Comparison of ENCODE assay signal across 8 cellular contexts in the genomic region with DNA sequence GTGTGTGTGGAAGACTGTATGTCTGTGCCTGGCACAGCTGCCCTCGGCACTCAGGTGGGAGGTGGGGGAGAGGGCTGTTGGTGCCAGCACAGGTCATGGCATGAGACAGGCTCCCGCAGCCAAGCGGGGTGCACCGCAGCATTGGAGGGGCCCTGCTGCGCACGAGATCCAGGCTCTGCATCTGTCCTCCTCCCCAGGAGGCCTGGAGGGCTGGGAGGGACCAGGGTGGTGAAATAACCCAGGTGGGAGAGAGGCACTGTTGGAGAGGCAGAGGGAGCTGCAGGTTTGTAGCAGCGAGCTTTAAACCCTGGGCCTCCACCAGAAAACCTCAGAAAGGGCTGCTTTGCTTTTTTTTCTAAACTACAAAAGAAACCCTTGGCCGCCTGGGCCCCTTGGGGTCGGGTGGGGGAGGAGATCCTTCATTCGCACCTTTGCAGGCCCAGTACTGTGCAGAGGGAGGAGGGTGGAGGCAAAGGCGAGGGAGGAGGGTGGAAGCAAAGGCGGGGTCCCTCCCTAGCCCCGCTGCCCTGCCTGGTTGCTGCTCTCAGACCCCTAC.
A peak's percentile ranks its signal among the peaks of the same experiment; 100 is the strongest.
DNase-seq lines count a peak whose midpoint lies in the region; ATAC-seq and TF ChIP-seq lines count a peak whose summit lies in the region.
"Had no signal": no experiment of that assay in that cellular context is flagged by ENCODE, and none has a peak within 500 bp of the region (broad histone marks: within the 10 kb centered on the region; RNA-seq: fewer than 3 reads in every experiment).

No MANE protein-coding gene starts in this region.

- no peaks in the 10 kb centered on the region for H3K36me3 ChIP-seq in HUES48 (ENCODE audit: control insufficient read depth, insufficient read depth, low read length)

- no peaks in the 10 kb centered on the region for H3K27me3 ChIP-seq in HUES48 (ENCODE audit: control insufficient read depth, insufficient read depth, low read length)

- H3K4me3 Mint-ChIP-seq in T-helper 17 cell (peak overlapping the region; percentile 88), chondrocyte (ENCODE audit: unreplicated experiment) (no peak overlapping the region)

- H3K4me3 ChIP-seq in HUES48 (ENCODE audit: low read depth, low read length) (no peak overlapping the region), epithelial cell of esophagus (ENCODE audit: low read length) (no peak overlapping the region)

- H3K36me3 Mint-ChIP-seq in T-helper 17 cell (ENCODE audit: low read depth): no peaks in the 10 kb centered on the region
- H3K36me3 Mint-ChIP-seq in chondrocyte (ENCODE audit: low read depth): no peaks in the 10 kb centered on the region

- TF ChIP-seq CTCF in epithelial cell of esophagus (IDR thresholded peaks at IDR 0.05; ENCODE audit: insufficient read depth, low read depth, low read length, missing control alignments) (no peak), chondrocyte (IDR thresholded peaks at IDR 0.05) (no peak)

- no peak for DNase-seq in T-helper 17 cell
- peak; percentile 27 for DNase-seq in epithelial cell of esophagus (ENCODE audit: low read depth)
- DNase-seq in stimulated activated CD8-positive, alpha-beta memory T cell treated with anti-CD3 and anti-CD28 coated beads, Interleukin-4, amount 100 ng/mL, for 48 hours: peak; percentile 64
- no peak for DNase-seq in kidney glomerular epithelial cell (lab: John Stamatoyannopoulos, UW)
- DNase-seq in chondrocyte (ENCODE audit: low spot score): no peak
- no peak for DNase-seq in COLO829 (ENCODE audit: low spot score)
- DNase-seq: cortex of kidney had no signal

- H3K27ac Mint-ChIP-seq in T-helper 17 cell: peak overlapping the region; percentile 92
- H3K27ac Mint-ChIP-seq in chondrocyte (ENCODE audit: unreplicated experiment): no peak overlapping the region

- H3K4me1 Mint-ChIP-seq in T-helper 17 cell (peaks cover 66% of the 10 kb centered on the region), chondrocyte (ENCODE audit: low read depth) (peaks cover 72% of the 10 kb centered on the region)

- H3K9ac ChIP-seq in HUES48 (ENCODE audit: low read depth, low read length): 0 out of 2 replicates have a peak overlapping the region, but pooled peaks have one; percentile 26

- H3K27me3 Mint-ChIP-seq in T-helper 17 cell: no peaks in the 10 kb centered on the region
- no peaks in the 10 kb centered on the region for H3K27me3 Mint-ChIP-seq in chondrocyte (ENCODE audit: low read depth)

- H3K9me3 ChIP-seq in HUES48 (ENCODE audit: control insufficient read depth, insufficient read depth, low read length) (no peaks in the 10 kb centered on the region), T-helper 17 cell (ENCODE audit: control insufficient read depth, low read length, poor library complexity, severe bottlenecking) (no peaks in the 10 kb centered on the region)

- H3K4me1 ChIP-seq in HUES48 (ENCODE audit: control insufficient read depth, insufficient read depth, low read length): peaks cover 43% of the 10 kb centered on the region

- H3K27ac ChIP-seq in HUES48 (ENCODE audit: low read depth, low read length): peak overlapping the region; percentile 78

- ATAC-seq in T-helper 17 cell: peak; percentile 82

- H3K9me3 Mint-ChIP-seq in chondrocyte (ENCODE audit: low read depth): no peaks in the 10 kb centered on the region

Comparison
In these comparisons a context has a peak if more than half of its experiments do, and no peak if none do; other contexts are left out.
1. DNase-seq: peak in epithelial cell of esophagus (single experiment) and stimulated activated CD8-positive, alpha-beta memory T cell treated with anti-CD3 and anti-CD28 coated beads, Interleukin-4, amount 100 ng/mL, for 48 hours (single experiment); none in T-helper 17 cell (0 of 3), kidney glomerular epithelial cell (single experiment), chondrocyte (single experiment) and COLO829 (single experiment).